ENCODE assay signal across 24 cellular contexts in genomic region chr15:69490356-69491050, GRCh38. TPM values are rescaled to one million over a fixed set of nuclear protein-coding genes. Genes with fewer than 3 reads are reported as not detected.
DNase-seq lines count a peak whose midpoint lies in the region; ATAC-seq and TF ChIP-seq lines count a peak whose summit lies in the region.
"Had no signal": no experiment of that assay in that cellular context is flagged by ENCODE, and none has a peak within 500 bp of the region (broad histone marks: within the 10 kb centered on the region; RNA-seq: fewer than 3 reads in every experiment).

No MANE protein-coding gene starts in this region.

- H3K4me1 ChIP-seq in body of pancreas = peaks cover 42% of the 10 kb centered on the region
- H3K4me1 ChIP-seq in left ventricle myocardium inferior = no peaks in the 10 kb centered on the region
- no peaks in the 10 kb centered on the region for H3K4me1 ChIP-seq in upper lobe of right lung
- H3K4me1 ChIP-seq: pancreas had no signal

- no peak for TF ChIP-seq POLR2A in body of pancreas (IDR thresholded peaks at IDR 0.05)

- H3K27ac Mint-ChIP-seq in natural killer cell = peak overlapping the region in 1 of 2 donors; percentile 51
- H3K27ac Mint-ChIP-seq: activated CD4-positive, alpha-beta T cell treated with anti-CD3 and anti-CD28 coated beads, Interleukin-2, amount 10 ng/mL, durations not matched to agents 7 days and 5 days; activated naive CD8-positive, alpha-beta T cell treated with anti-CD3 and anti-CD28 coated beads, Interleukin-2, amount 10 ng/mL, durations not matched to agents 7 days and 5 days; activated T-helper 2 cell treated with anti-CD3 and anti-CD28 coated beads, Interferon-gamma antibody, Interleukin-2, Interleukin-4, amounts not matched to agents 10 μg/mL and 5 μg/mL and 100 μg/mL, durations not matched to agents 14 hours and 24 hours and 36 hours; naive thymus-derived CD4-positive, alpha-beta T cell; stimulated activated memory B cell treated with anti-CD40 and anti-IgM and Interleukin-4, amounts not matched to agents 10 μg/mL and 1 μg/mL and 100 μg/mL, for 72 hours; T-helper 2 cell treated with Interferon-gamma antibody and Interleukin-4, amounts not matched to agents 5 μg/mL and 100 μg/mL, for 36 hours had no signal

- peak overlapping the region; percentile 56 for H3K4me3 Mint-ChIP-seq in natural killer cell
- H3K4me3 Mint-ChIP-seq: activated CD4-positive, alpha-beta T cell treated with anti-CD3 and anti-CD28 coated beads, Interleukin-2, amount 10 ng/mL, durations not matched to agents 7 days and 5 days; activated naive CD8-positive, alpha-beta T cell treated with anti-CD3 and anti-CD28 coated beads, Interleukin-2, amount 10 ng/mL, durations not matched to agents 7 days and 5 days; CD8-positive, alpha-beta memory T cell; naive thymus-derived CD4-positive, alpha-beta T cell; stimulated activated memory B cell treated with anti-CD40 and anti-IgM and Interleukin-4, amounts not matched to agents 10 μg/mL and 1 μg/mL and 100 μg/mL, for 72 hours; T-helper 2 cell treated with Interferon-gamma antibody and Interleukin-4, amounts not matched to agents 5 μg/mL and 100 μg/mL, for 36 hours had no signal

- H3K4me3 ChIP-seq in body of pancreas = no peak overlapping the region
- H3K4me3 ChIP-seq in left ventricle myocardium inferior = no peak overlapping the region
- H3K4me3 ChIP-seq in upper lobe of right lung = no peak overlapping the region
- H3K4me3 ChIP-seq: hepatocyte, K562, pancreas had no signal

- H3K36me3 Mint-ChIP-seq in natural killer cell = no peaks in the 10 kb centered on the region
- H3K36me3 Mint-ChIP-seq: activated naive CD8-positive, alpha-beta T cell treated with anti-CD3 and anti-CD28 coated beads, Interleukin-2, amount 10 ng/mL, durations not matched to agents 7 days and 5 days had no signal

- H3K9me3 ChIP-seq in body of pancreas (no peaks in the 10 kb centered on the region), left ventricle myocardium inferior (replicated peaks) (peaks cover 19% of the 10 kb centered on the region), upper lobe of right lung (no peaks in the 10 kb centered on the region)
- H3K9me3 ChIP-seq: pancreas, SK-N-SH had no signal

- no peak for ATAC-seq in body of pancreas
- ATAC-seq in natural killer cell = no peak
- peak; percentile 13 for ATAC-seq in upper lobe of right lung
- no peak for ATAC-seq in stimulated activated naive CD8-positive, alpha-beta T cell treated with anti-CD3 and anti-CD28 coated beads, Interleukin-15, Interleukin-2, amounts not matched to agents 100 U/mL and 50 U/mL, for 24 hours
- ATAC-seq: HCT116; K562; naive thymus-derived CD4-positive, alpha-beta T cell; stimulated activated memory B cell treated with anti-CD40 and anti-IgM and Interleukin-4, amounts not matched to agents 10 μg/mL and 1 μg/mL and 100 μg/mL, for 72 hours had no signal

- no peak for DNase-seq in body of pancreas
- DNase-seq in left ventricle myocardium inferior = no peak
- no peak for DNase-seq in natural killer cell
- DNase-seq in upper lobe of right lung = no peak
- no peak for DNase-seq in stimulated activated naive CD8-positive, alpha-beta T cell treated with anti-CD3 and anti-CD28 coated beads, Interleukin-15, Interleukin-2, amounts not matched to agents 100 U/mL and 50 U/mL, for 24 hours
- no peak for DNase-seq in HuH-7.5 (ENCODE audit: low spot score)
- no peak for DNase-seq in stimulated activated CD4-positive, alpha-beta T cell treated with anti-CD3 and anti-CD28 coated beads, Interleukin-4, amount 100 ng/mL, for 4 hours
- DNase-seq: activated CD4-positive, alpha-beta T cell treated with anti-CD3 and anti-CD28 coated beads, Interleukin-2, amount 10 ng/mL, durations not matched to agents 7 days and 5 days; activated naive CD8-positive, alpha-beta T cell treated with anti-CD3 and anti-CD28 coated beads, Interleukin-2, amount 10 ng/mL, durations not matched to agents 7 days and 5 days; CD8-positive, alpha-beta memory T cell; DMS153; naive thymus-derived CD4-positive, alpha-beta T cell; NCI-H1436 treated with DMSO at 0.1 percent for 48 hours; NCI-H524; pancreas; SK-N-SH; stimulated activated CD4-positive, alpha-beta T cell treated with anti-CD3 and anti-CD28 coated beads, Interleukin-1b, Interleukin-23, amount 100 ng/mL, for 48 hours; WERI-Rb-1 had no signal

- H3K4me1 Mint-ChIP-seq in natural killer cell = peaks cover 38 to 50% of the 10 kb centered on the region in 2 donors
- H3K4me1 Mint-ChIP-seq: activated CD4-positive, alpha-beta T cell treated with anti-CD3 and anti-CD28 coated beads, Interleukin-2, amount 10 ng/mL, durations not matched to agents 7 days and 5 days; CD8-positive, alpha-beta memory T cell; stimulated activated memory B cell treated with anti-CD40 and anti-IgM and Interleukin-4, amounts not matched to agents 10 μg/mL and 1 μg/mL and 100 μg/mL, for 72 hours had no signal

- H3K27ac ChIP-seq in body of pancreas (peak overlapping the region in 3 of 4 donors; percentile 41 to 65 (median 42)), left ventricle myocardium inferior (replicated peaks) (peak overlapping the region; percentile 60), upper lobe of right lung (no peak overlapping the region)
- H3K27ac ChIP-seq: hepatocyte, WERI-Rb-1 had no signal

- intact Hi-C loops in body of pancreas (cut with DNase I) = no loop called here
- intact Hi-C loops in left ventricle myocardium inferior (cut with micrococcal nuclease) = no loop called here
- intact Hi-C loops in natural killer cell (cut with micrococcal nuclease) = loop anchor here (10.0 kb wide), 1 partner anchor 224 kb away; no protein-coding TSS in a partner anchor
- intact Hi-C loops in upper lobe of right lung (cut with DNase I) = no loop called here

- peaks cover 0 to 3% of the 10 kb centered on the region in 2 donors for H3K9me3 Mint-ChIP-seq in natural killer cell
- H3K9me3 Mint-ChIP-seq: T-helper 2 cell treated with Interferon-gamma antibody and Interleukin-4, amounts not matched to agents 5 μg/mL and 100 μg/mL, for 36 hours had no signal

- H3K27me3 Mint-ChIP-seq in natural killer cell (ENCODE audit: low read depth in 2 of 2) = peaks cover 0 to 2% of the 10 kb centered on the region in 2 donors

- TF ChIP-seq CTCF in body of pancreas (IDR thresholded peaks at IDR 0.05) = no peak
- no peak for TF ChIP-seq CTCF in left ventricle myocardium inferior (IDR thresholded peaks at IDR 0.05; ENCODE audit: borderline replicate concordance)
- TF ChIP-seq CTCF in natural killer cell (IDR thresholded peaks at IDR 0.05) = no peak
- TF ChIP-seq CTCF in upper lobe of right lung (IDR thresholded peaks at IDR 0.05) = no peak

- H3K36me3 ChIP-seq in body of pancreas (replicated peaks in 1 of 2; ENCODE audit: insufficient read depth in 1 of 2, low read depth in 2 of 2) = no peaks in the 10 kb centered on the region
- no peaks in the 10 kb centered on the region for H3K36me3 ChIP-seq in left ventricle myocardium inferior
- H3K36me3 ChIP-seq in upper lobe of right lung = no peaks in the 10 kb centered on the region
- H3K36me3 ChIP-seq: pancreas, WERI-Rb-1 had no signal

- H3K27me3 ChIP-seq in body of pancreas = no peaks in the 10 kb centered on the region
- H3K27me3 ChIP-seq in left ventricle myocardium inferior (ENCODE audit: low read depth) = no peaks in the 10 kb centered on the region
- no peaks in the 10 kb centered on the region for H3K27me3 ChIP-seq in upper lobe of right lung
- H3K27me3 ChIP-seq: hepatocyte, pancreas had no signal

- 60 to 61% methylated on average over 10 to 11 of the region's 11 CpGs for WGBS in body of pancreas, 2 donors

RNA-seq across cellular contexts. Expression of gene RPLP1, which starts 37.9 kb away (rescaled TPM):
- 100 to 1,000 TPM; 332 to 973 TPM for total RNA-seq in body of pancreas
- 1,299 TPM for total RNA-seq in left ventricle myocardium inferior
- total RNA-seq in natural killer cell = 1,000 to 10,000 TPM in 1 of 3 donors, 100 to 1,000 TPM in 2; 895 to 1,167 (median 974) TPM
- total RNA-seq in upper lobe of right lung = 1,255 TPM
